2 cellular contexts compared by ENCODE assay signal in the genomic region with DNA sequence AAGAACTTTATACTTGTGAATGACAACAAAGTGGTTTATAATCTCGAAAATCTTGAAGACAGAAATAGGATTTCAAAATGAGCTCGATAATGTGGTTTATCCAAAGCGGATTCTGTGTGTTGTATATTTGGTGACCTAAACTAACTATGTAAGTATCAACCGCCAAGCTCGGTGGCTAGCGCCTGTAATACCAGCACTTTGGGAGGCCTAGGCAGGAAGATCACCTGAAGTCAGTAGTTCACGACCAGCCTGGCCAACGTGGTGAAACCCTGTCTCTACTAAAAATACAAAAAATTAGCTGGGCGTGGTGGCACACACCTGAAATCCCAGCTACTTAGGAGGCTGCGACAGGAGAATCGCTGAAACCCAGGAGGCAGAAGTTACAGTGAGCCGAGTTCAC.
TF ChIP-seq lines count a peak whose summit lies in the region.

No MANE protein-coding gene starts in this region.

TF ChIP-seq in SK-N-SH, 30 proteins besides CTCF, POLR2A, EP300 and RAD21 (continued from another document):
- TF ChIP-seq, protein P1, sequence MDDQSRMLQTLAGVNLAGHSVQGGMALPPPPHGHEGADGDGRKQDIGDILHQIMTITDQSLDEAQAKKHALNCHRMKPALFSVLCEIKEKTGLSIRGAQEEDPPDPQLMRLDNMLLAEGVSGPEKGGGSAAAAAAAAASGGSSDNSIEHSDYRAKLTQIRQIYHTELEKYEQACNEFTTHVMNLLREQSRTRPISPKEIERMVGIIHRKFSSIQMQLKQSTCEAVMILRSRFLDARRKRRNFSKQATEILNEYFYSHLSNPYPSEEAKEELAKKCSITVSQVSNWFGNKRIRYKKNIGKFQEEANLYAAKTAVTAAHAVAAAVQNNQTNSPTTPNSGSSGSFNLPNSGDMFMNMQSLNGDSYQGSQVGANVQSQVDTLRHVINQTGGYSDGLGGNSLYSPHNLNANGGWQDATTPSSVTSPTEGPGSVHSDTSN (IDR thresholded peaks at IDR 0.05), result no peak
- no peak for TF ChIP-seq CHD2 (IDR thresholded peaks at IDR 0.05; ENCODE audit: low read length, partially characterized antibody)
- no peak for TF ChIP-seq GATA2 (CRISPR knock-in tag; IDR thresholded peaks at IDR 0.05)
- no peak for TF ChIP-seq RFX5 (IDR thresholded peaks at IDR 0.05; ENCODE audit: low read length)
- no peak for TF ChIP-seq RCOR1 (IDR thresholded peaks at IDR 0.05; ENCODE audit: low read length)
- TF ChIP-seq MEF2A (IDR thresholded peaks at IDR 0.05; ENCODE audit: borderline replicate concordance, low read depth), result no peak

TF ChIP-seq in SK-N-SH treated with all-trans-retinoic acid at 6 μM for 48 hours, 23 proteins besides CTCF, POLR2A, EP300 and RAD21 (continued from another document):
- TF ChIP-seq, protein P2, sequence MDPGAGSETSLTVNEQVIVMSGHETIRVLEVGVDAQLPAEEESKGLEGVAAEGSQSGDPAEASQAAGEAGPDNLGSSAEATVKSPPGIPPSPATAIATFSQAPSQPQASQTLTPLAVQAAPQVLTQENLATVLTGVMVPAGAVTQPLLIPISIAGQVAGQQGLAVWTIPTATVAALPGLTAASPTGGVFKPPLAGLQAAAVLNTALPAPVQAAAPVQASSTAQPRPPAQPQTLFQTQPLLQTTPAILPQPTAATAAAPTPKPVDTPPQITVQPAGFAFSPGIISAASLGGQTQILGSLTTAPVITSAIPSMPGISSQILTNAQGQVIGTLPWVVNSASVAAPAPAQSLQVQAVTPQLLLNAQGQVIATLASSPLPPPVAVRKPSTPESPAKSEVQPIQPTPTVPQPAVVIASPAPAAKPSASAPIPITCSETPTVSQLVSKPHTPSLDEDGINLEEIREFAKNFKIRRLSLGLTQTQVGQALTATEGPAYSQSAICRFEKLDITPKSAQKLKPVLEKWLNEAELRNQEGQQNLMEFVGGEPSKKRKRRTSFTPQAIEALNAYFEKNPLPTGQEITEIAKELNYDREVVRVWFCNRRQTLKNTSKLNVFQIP (CRISPR knock-in tag; IDR thresholded peaks at IDR 0.05; ENCODE audit: borderline replicate concordance, low read depth), result no peak
- no peak for TF ChIP-seq ZNF565 (CRISPR knock-in tag; conservative IDR thresholded peaks at IDR 0.05; ENCODE audit: low read depth)
- TF ChIP-seq BACH2 (CRISPR knock-in tag; IDR thresholded peaks at IDR 0.05; ENCODE audit: borderline replicate concordance), result no peak
- TF ChIP-seq ISL1 (CRISPR knock-in tag; IDR thresholded peaks at IDR 0.05), result no peak
- no peak for TF ChIP-seq ZC3H10 (CRISPR knock-in tag; IDR thresholded peaks at IDR 0.05)
- TF ChIP-seq ZFP30 (CRISPR knock-in tag; IDR thresholded peaks at IDR 0.05), result no peak
TF ChIP-seq in SK-N-SH treated with all-trans-retinoic acid at 6 μM for 48 hours: peak in this region for 0.
